ENCODE assay signal across 1 cellular context in the genomic region with DNA sequence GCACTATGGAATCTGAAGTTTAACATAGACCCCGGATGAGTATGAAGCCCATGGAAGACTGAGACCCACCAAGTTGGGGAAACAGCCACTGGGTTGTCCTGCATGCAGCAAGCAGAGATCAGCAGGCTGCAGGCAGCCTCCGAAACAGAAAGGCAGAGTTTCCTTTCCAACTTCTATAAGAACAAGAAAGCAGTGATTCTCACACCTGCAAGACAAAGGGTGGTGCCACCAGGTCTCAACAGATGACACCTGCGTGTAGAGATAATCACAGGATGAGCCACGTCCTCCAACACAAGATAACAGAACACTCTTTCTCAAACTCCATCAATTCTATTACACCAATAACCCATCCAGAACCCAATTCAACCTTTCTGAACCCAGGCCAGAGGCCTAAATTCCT.
TF ChIP-seq lines count a peak whose summit lies in the region.

No MANE protein-coding gene starts in this region.

TF ChIP-seq in GM12878, 131 proteins besides CTCF, POLR2A, EP300 and RAD21 (continued from another document):
- TF ChIP-seq TCF3 (IDR thresholded peaks at IDR 0.05; ENCODE audit: borderline replicate concordance, insufficient read depth, low read depth, low read length) (peak; percentile 80; the same call in 1 of the 2 replicates), MYB (IDR thresholded peaks at IDR 0.05; ENCODE audit: borderline replicate concordance, low read depth, low read length) (no peak), NFXL1 (IDR thresholded peaks at IDR 0.05; ENCODE audit: borderline replicate concordance) (no peak)
TF ChIP-seq in GM12878: peak in this region for 2.
